In the genomic region with DNA sequence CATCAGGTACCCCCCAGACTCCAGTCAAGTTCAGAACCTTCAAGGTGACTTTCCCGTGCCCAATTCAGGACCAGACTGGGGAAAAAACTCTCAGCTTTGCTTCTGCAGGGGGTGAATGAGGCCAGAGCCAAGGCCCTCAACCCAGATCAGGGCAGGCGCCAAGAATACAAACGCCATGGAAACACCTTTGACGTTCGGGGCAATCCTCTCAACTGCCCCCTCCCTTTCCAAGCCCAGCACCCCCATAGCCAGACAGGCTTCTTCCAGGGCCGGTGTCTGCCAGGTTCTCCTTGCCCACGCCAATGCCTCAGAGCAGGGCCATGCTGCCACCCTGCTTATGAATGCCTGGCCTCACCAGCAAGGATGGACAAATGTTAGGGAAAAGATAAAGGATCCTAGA, we compare ENCODE assay signal across 22 cellular contexts. TPM values are rescaled to one million over a fixed set of nuclear protein-coding genes. Genes with fewer than 3 reads are reported as not detected.
DNase-seq lines count a peak whose midpoint lies in the region; ATAC-seq, FAIRE-seq and TF ChIP-seq lines count a peak whose summit lies in the region.
"Had no signal": no experiment of that assay in that cellular context is flagged by ENCODE, and none has a peak within 500 bp of the region (broad histone marks: within the 10 kb centered on the region; RNA-seq: fewer than 3 reads in every experiment).

No MANE protein-coding gene starts in this region.

- DNase-seq in HepG2 (ENCODE audit: low spot score) = no peak
- no peak for DNase-seq in right lobe of liver
- no peak for DNase-seq in esophagus squamous epithelium (lab: John Stamatoyannopoulos, UW)
- no peak for DNase-seq in stimulated activated CD4-positive, alpha-beta T cell treated with anti-CD3 and anti-CD28 coated beads, Interleukin-4, amount 100 ng/mL, for 1 hour
- DNase-seq in COR-L47 (lab: John Stamatoyannopoulos, UW) = no peak
- DNase-seq in COLO668 (lab: John Stamatoyannopoulos, UW; ENCODE audit: unreplicated experiment) = no peak
- no peak for DNase-seq in upper lobe of left lung
- DNase-seq: activated CD8-positive, alpha-beta memory T cell treated with anti-CD3 and anti-CD28 coated beads, Interleukin-2, amount 50 U/mL, for 48 hours; activated naive CD4-positive, alpha-beta T cell treated with anti-CD3 and anti-CD28 coated beads, Interleukin-2, amount 50 U/mL, for 16 hours; effector memory CD4-positive, alpha-beta T cell; foreskin fibroblast; lower lobe of right lung; MV-4-11; NCI-H2107; NCI-H526; stimulated activated CD4-positive, alpha-beta T cell treated with anti-CD3 and anti-CD28 coated beads, Interleukin-4, amount 100 ng/mL, for 4 hours had no signal

- 90% methylated on average over 4 of the region's 7 CpGs for WGBS in HepG2 (ENCODE audit: low lambda C conversion rate)
- 17% methylated on average over 1 of the region's 7 CpGs for WGBS in right lobe of liver (ENCODE audit: insufficient coverage, low coverage, low lambda C conversion rate, missing lambda C conversion rate)
- WGBS in esophagus squamous epithelium, 2 donors = 60 to 100% methylated on average over 1 of the region's 7 CpGs
- WGBS in upper lobe of left lung, 2 donors = 91 to 93% methylated on average over 7 of the region's 7 CpGs

- peak overlapping the region; percentile 23; the same call in 1 of the 2 replicates for H3K9ac ChIP-seq in HepG2 (ENCODE audit: insufficient read depth, low read depth, low read length)
- no peak overlapping the region for H3K9ac ChIP-seq in skeletal muscle tissue (ENCODE audit: low read depth in 1 of 3, low read length in 3 of 3)

- H3K36me3 ChIP-seq in HepG2 (replicated peaks in 1 of 2; ENCODE audit: control insufficient read depth in 1 of 2, insufficient read depth in 2 of 2, low read length in 2 of 2) = peaks cover 4 to 17% of the 10 kb centered on the region in 2 experiments; a peak in 4 of 5 replicates
- peaks cover 0 to 32% (median 17%) of the 10 kb centered on the region in 4 donors for H3K36me3 ChIP-seq in right lobe of liver
- peaks cover 16 to 77% (median 21%) of the 10 kb centered on the region in 3 donors for H3K36me3 ChIP-seq in esophagus squamous epithelium
- H3K36me3 ChIP-seq in skeletal muscle tissue (ENCODE audit: control insufficient read depth in 3 of 3, insufficient read depth in 3 of 3, low read length in 3 of 3) = peaks cover 22 to 41% (median 32%) of the 10 kb centered on the region in 3 donors
- H3K36me3 ChIP-seq in upper lobe of left lung = peaks cover 15 to 57% (median 47%) of the 10 kb centered on the region in 4 donors

- no peak for TF ChIP-seq CTCF in HepG2 (CRISPR knock-in tag; IDR thresholded peaks at IDR 0.05)
- no peak for TF ChIP-seq CTCF in right lobe of liver (IDR thresholded peaks at IDR 0.05)
- no peak for TF ChIP-seq CTCF in esophagus squamous epithelium (IDR thresholded peaks at IDR 0.05)
- no peak for TF ChIP-seq CTCF in upper lobe of left lung (IDR thresholded peaks at IDR 0.05)

- BruUV-seq in HepG2 (replicated peaks; lab: Mats Ljungman, UMichigan) = no TSS peak

- H3K27me3 ChIP-seq in HepG2 (ENCODE audit: control insufficient read depth in 1 of 2, insufficient read depth in 2 of 2, low read length in 2 of 2) (no peaks in the 10 kb centered on the region), right lobe of liver (no peaks in the 10 kb centered on the region), esophagus squamous epithelium (no peaks in the 10 kb centered on the region), skeletal muscle tissue (ENCODE audit: control insufficient read depth in 3 of 3, insufficient read depth in 3 of 3, low read length in 3 of 3) (no peaks in the 10 kb centered on the region), upper lobe of left lung (no peaks in the 10 kb centered on the region)

- no peak overlapping the region for H3K4me3 ChIP-seq in HepG2 (replicated peaks in 1 of 3; ENCODE audit: insufficient read depth in 1 of 3, low read depth in 2 of 3, low read length in 3 of 3)
- no peak overlapping the region for H3K4me3 ChIP-seq in right lobe of liver
- no peak overlapping the region for H3K4me3 ChIP-seq in esophagus squamous epithelium
- H3K4me3 ChIP-seq in skeletal muscle tissue (ENCODE audit: low read length in 3 of 3) = no peak overlapping the region
- no peak overlapping the region for H3K4me3 ChIP-seq in upper lobe of left lung
- H3K4me3 ChIP-seq: lower lobe of right lung had no signal

- no peaks in the 10 kb centered on the region for H4K20me1 ChIP-seq in HepG2 (ENCODE audit: insufficient read depth, low read length)

- TF ChIP-seq POLR2A in HepG2 (IDR thresholded peaks at IDR 0.05; ENCODE audit: insufficient read depth in 1 of 2, low read depth in 2 of 2, low read length in 2 of 2) (no peak), right lobe of liver (IDR thresholded peaks at IDR 0.05) (no peak), esophagus squamous epithelium (IDR thresholded peaks at IDR 0.05) (no peak), upper lobe of left lung (IDR thresholded peaks at IDR 0.05) (no peak)

- peak overlapping the region; percentile 60 for H3K27ac ChIP-seq in HepG2 (ENCODE audit: extremely low read length, insufficient read depth, low read length)
- H3K27ac ChIP-seq in right lobe of liver = no peak overlapping the region
- H3K27ac ChIP-seq in esophagus squamous epithelium = peak overlapping the region; percentile 63 to 91 (median 83)
- H3K27ac ChIP-seq in skeletal muscle tissue (ENCODE audit: low read depth, low read length) = peak overlapping the region; percentile 94
- H3K27ac ChIP-seq in upper lobe of left lung = peak overlapping the region in 2 of 4 donors; percentile 23 to 53
- H3K27ac ChIP-seq: lower lobe of right lung had no signal

- H3K79me2 ChIP-seq in HepG2 (ENCODE audit: insufficient read depth, low read length) = peaks cover 13% of the 10 kb centered on the region

- TF ChIP-seq EP300 in HepG2 (IDR thresholded peaks at IDR 0.05; ENCODE audit: low read depth in 2 of 2, low read length in 2 of 2) (no peak), HepG2 (CRISPR knock-in tag; IDR thresholded peaks at IDR 0.05; ENCODE audit: borderline replicate concordance) (no peak), upper lobe of left lung (IDR thresholded peaks at IDR 0.05) (no peak)

- CTCF ChIA-PET in HepG2 (lab: Yijun Ruan, JAX; ENCODE audit: low intra/inter-chr PET ratio, low total read pairs) = no interaction called here

- H2AFZ ChIP-seq in HepG2 (ENCODE audit: low read length) = no peak overlapping the region

- no peaks in the 10 kb centered on the region for H3K9me3 ChIP-seq in HepG2 (ENCODE audit: low read length)
- no peaks in the 10 kb centered on the region for H3K9me3 ChIP-seq in right lobe of liver
- H3K9me3 ChIP-seq in esophagus squamous epithelium = no peaks in the 10 kb centered on the region
- H3K9me3 ChIP-seq in skeletal muscle tissue (ENCODE audit: control insufficient read depth in 3 of 3, low read length in 3 of 3) = no peaks in the 10 kb centered on the region
- H3K9me3 ChIP-seq in upper lobe of left lung = no peaks in the 10 kb centered on the region
- H3K9me3 ChIP-seq: lower lobe of right lung had no signal

- FAIRE-seq in HepG2 (lab: Jason Lieb, UNC) = no peak
- FAIRE-seq: bronchial epithelial cell had no signal

- H3K4me1 ChIP-seq in HepG2 (ENCODE audit: insufficient read depth, low read length) = peaks cover 84% of the 10 kb centered on the region
- peaks cover 0 to 43% (median 19%) of the 10 kb centered on the region in 4 donors for H3K4me1 ChIP-seq in right lobe of liver
- peaks cover 34 to 67% (median 47%) of the 10 kb centered on the region in 3 donors for H3K4me1 ChIP-seq in esophagus squamous epithelium
- peaks cover 52 to 62% (median 54%) of the 10 kb centered on the region in 3 donors for H3K4me1 ChIP-seq in skeletal muscle tissue (ENCODE audit: control insufficient read depth in 3 of 3, insufficient read depth in 3 of 3, low read length in 3 of 3)
- peaks cover 19 to 34% (median 32%) of the 10 kb centered on the region in 4 donors for H3K4me1 ChIP-seq in upper lobe of left lung

- intact Hi-C loops in HepG2 (cut with micrococcal nuclease; ENCODE audit: unreplicated experiment) = no loop called here
- intact Hi-C loops in right lobe of liver (cut with DNase I) = no loop called here
- intact Hi-C loops in esophagus squamous epithelium (cut with DNase I) = no loop called here

- H3K4me2 ChIP-seq in HepG2 (ENCODE audit: low read depth, low read length) = no peak overlapping the region

- no peak for ATAC-seq in HepG2
- ATAC-seq in right lobe of liver = no peak
- no peak for ATAC-seq in upper lobe of left lung (ENCODE audit: low FRiP score in 2 of 2)
- ATAC-seq: natural killer cell treated with Interleukin-12 subunit alpha and Interleukin-12 subunit beta and Interleukin-15 and Interleukin-18, amount 100 ng/mL, for 72 hours had no signal

- TF ChIP-seq RAD21 in HepG2 (CRISPR knock-in tag; IDR thresholded peaks at IDR 0.05) = no peak

- in situ Hi-C loops in HepG2 (cut with HindIII; ENCODE audit: extremely low pct_ligation_motif_present, low pct_unique_long_range_greater_than_20kb) = loop anchor here (5.0 kb wide), 1 partner anchor 33 kb away; no protein-coding TSS in a partner anchor

- POLR2A ChIA-PET in HepG2 (lab: Yijun Ruan, JAX) = interaction anchor here (2.5 to 3.6 kb wide), 2 partner anchors 25 to 49 kb away, joined by 9 to 29 read pairs; a partner anchor contains a TSS

RNA-seq across cellular contexts. Expression of a gene that starts 5.8 kb away (rescaled TPM):
- total RNA-seq in HepG2 (2016; rRNA removed; fragmentation: Illumina TruSeq; extraction: Trizol) (18.6 and 22.4 TPM in 2 replicates), right lobe of liver (10 to 100 TPM; 26.5 to 46.2 (median 30.9) TPM), esophagus squamous epithelium (10 to 100 TPM; 39.2 to 53.6 (median 45.8) TPM), skeletal muscle tissue (19.8 TPM), upper lobe of left lung (10 to 100 TPM; 33.8 to 81.8 (median 50.7) TPM)
- total RNA-seq in HepG2 (2016; cell fraction: cytosol; rRNA removed; fragmentation: Illumina TruSeq; extraction: Trizol; ENCODE audit: low read depth) = 2.2 and 2.6 TPM in 2 replicates
- total RNA-seq in HepG2 (2016; cell fraction: insoluble cytoplasmic fraction; rRNA removed; fragmentation: Illumina TruSeq; extraction: Trizol) = 17.2 and 17.3 TPM in 2 replicates
- 7.4 and 7.6 TPM in 2 replicates for total RNA-seq in HepG2 (2016; cell fraction: membrane; rRNA removed; fragmentation: Illumina TruSeq; extraction: Trizol)
- total RNA-seq in HepG2 (2016; cell fraction: nucleus; rRNA removed; fragmentation: Illumina TruSeq; extraction: Trizol) = 19.5 and 19.8 TPM in 2 replicates
- polyA plus RNA-seq in HepG2 (2011; rRNA removed) = 30.3 and 30.7 TPM in 2 replicates
- 11.4 and 13.8 TPM in 2 replicates for polyA plus RNA-seq in HepG2 (2011; cell fraction: cytosol; rRNA removed)
- 35.4 and 37.1 TPM in 2 replicates for polyA plus RNA-seq in HepG2 (2011; cell fraction: nucleus; rRNA removed)
- polyA plus RNA-seq in HepG2 (2012) = 17.6 and 26.9 TPM in 2 replicates
- polyA plus RNA-seq in HepG2 (2016; cell fraction: cytosol; fragmentation: Illumina TruSeq; extraction: Trizol; ENCODE audit: low read depth) = 1.6 and 1.9 TPM in 2 replicates
- polyA plus RNA-seq in HepG2 (2016; cell fraction: insoluble cytoplasmic fraction; fragmentation: Illumina TruSeq; extraction: Trizol; ENCODE audit: low read depth) = 20.3 and 30.3 TPM in 2 replicates
- polyA plus RNA-seq in HepG2 (2016; cell fraction: membrane; fragmentation: Illumina TruSeq; extraction: Trizol; ENCODE audit: low read depth) = 5.0 and 6.0 TPM in 2 replicates
- 34.1 and 41.6 TPM in 2 replicates for polyA plus RNA-seq in HepG2 (2016; cell fraction: nucleus; fragmentation: Illumina TruSeq; extraction: Trizol; ENCODE audit: insufficient read depth, low read depth)
- polyA minus RNA-seq in HepG2 (2011; rRNA and poly(A)+ RNA removed; ENCODE audit: low replicate concordance) = 57.4 and 70.9 TPM in 2 replicates
- polyA minus RNA-seq in HepG2 (2011; cell fraction: cytosol; rRNA and poly(A)+ RNA removed) = 31.2 and 36.9 TPM in 2 replicates
- 17.0 and 22.0 TPM in 2 replicates for polyA minus RNA-seq in HepG2 (2011; cell fraction: nucleus; rRNA and poly(A)+ RNA removed)

RNA-seq across cellular contexts. Expression of a gene that starts 6.2 kb away (rescaled TPM):
- total RNA-seq in HepG2 (2016; rRNA removed; fragmentation: Illumina TruSeq; extraction: Trizol) (8.3 and 12.5 TPM in 2 replicates), right lobe of liver (10 to 100 TPM in 1 of 6 experiments, 1 to 10 TPM in 5; 4.0 to 16.3 (median 6.9) TPM), esophagus squamous epithelium (10 to 100 TPM in 3 of 4 donors, 1 to 10 TPM in 1; 5.2 to 15.1 (median 13.5) TPM), skeletal muscle tissue (5.7 TPM), upper lobe of left lung (10 to 100 TPM in 3 of 6 donors, 1 to 10 TPM in 3; 5.3 to 17.2 (median 10.5) TPM)
- total RNA-seq in HepG2 (2016; cell fraction: cytosol; rRNA removed; fragmentation: Illumina TruSeq; extraction: Trizol; ENCODE audit: low read depth) = 12.1 and 12.2 TPM in 2 replicates
- 6.9 and 11.8 TPM in 2 replicates for total RNA-seq in HepG2 (2016; cell fraction: insoluble cytoplasmic fraction; rRNA removed; fragmentation: Illumina TruSeq; extraction: Trizol)
- total RNA-seq in HepG2 (2016; cell fraction: membrane; rRNA removed; fragmentation: Illumina TruSeq; extraction: Trizol) = 4.8 TPM in 2 replicates
- total RNA-seq in HepG2 (2016; cell fraction: nucleus; rRNA removed; fragmentation: Illumina TruSeq; extraction: Trizol) = 12.2 and 12.7 TPM in 2 replicates
- 11.2 and 15.6 TPM in 2 replicates for polyA plus RNA-seq in HepG2 (2011; rRNA removed)
- 7.2 and 10.7 TPM in 2 replicates for polyA plus RNA-seq in HepG2 (2011; cell fraction: cytosol; rRNA removed)
- 29.5 and 29.9 TPM in 2 replicates for polyA plus RNA-seq in HepG2 (2011; cell fraction: nucleus; rRNA removed)
- 7.6 and 9.9 TPM in 2 replicates for polyA plus RNA-seq in HepG2 (2012)
- 1.7 and 2.3 TPM in 2 replicates for polyA plus RNA-seq in HepG2 (2016; cell fraction: cytosol; fragmentation: Illumina TruSeq; extraction: Trizol; ENCODE audit: low read depth)
- 8.7 and 9.3 TPM in 2 replicates for polyA plus RNA-seq in HepG2 (2016; cell fraction: insoluble cytoplasmic fraction; fragmentation: Illumina TruSeq; extraction: Trizol; ENCODE audit: low read depth)
- polyA plus RNA-seq in HepG2 (2016; cell fraction: membrane; fragmentation: Illumina TruSeq; extraction: Trizol; ENCODE audit: low read depth) = 3.3 and 3.7 TPM in 2 replicates
- polyA plus RNA-seq in HepG2 (2016; cell fraction: nucleus; fragmentation: Illumina TruSeq; extraction: Trizol; ENCODE audit: insufficient read depth, low read depth) = 27.1 and 29.0 TPM in 2 replicates
- polyA minus RNA-seq in HepG2 (2011; rRNA and poly(A)+ RNA removed; ENCODE audit: low replicate concordance) = 15.2 and 22.6 TPM in 2 replicates
- polyA minus RNA-seq in HepG2 (2011; cell fraction: cytosol; rRNA and poly(A)+ RNA removed) = 6.3 and 9.7 TPM in 2 replicates
- polyA minus RNA-seq in HepG2 (2011; cell fraction: nucleus; rRNA and poly(A)+ RNA removed) = 16.9 and 17.4 TPM in 2 replicates

RNA-seq across cellular contexts. Expression of a gene that starts 24.4 kb away (rescaled TPM):
- total RNA-seq in HepG2 (2016; rRNA removed; fragmentation: Illumina TruSeq; extraction: Trizol) (110 and 330 TPM in 2 replicates), right lobe of liver (1,000 to 10,000 TPM in 3 of 6 experiments, 100 to 1,000 TPM in 3; 825 to 1,339 (median 1,089) TPM), esophagus squamous epithelium (under 1 TPM in 1 of 4 donors, not detected in 3; 0.19 TPM), skeletal muscle tissue (0.52 TPM), upper lobe of left lung (under 1 TPM in 2 of 6 donors, not detected in 4; 0.37 to 0.40 TPM)
- 32.5 and 33.6 TPM in 2 replicates for total RNA-seq in HepG2 (2016; cell fraction: cytosol; rRNA removed; fragmentation: Illumina TruSeq; extraction: Trizol; ENCODE audit: low read depth)
- total RNA-seq in HepG2 (2016; cell fraction: insoluble cytoplasmic fraction; rRNA removed; fragmentation: Illumina TruSeq; extraction: Trizol) = 93.3 and 344 TPM in 2 replicates
- 41.4 and 43.0 TPM in 2 replicates for total RNA-seq in HepG2 (2016; cell fraction: membrane; rRNA removed; fragmentation: Illumina TruSeq; extraction: Trizol)
- 288 and 346 TPM in 2 replicates for total RNA-seq in HepG2 (2016; cell fraction: nucleus; rRNA removed; fragmentation: Illumina TruSeq; extraction: Trizol)
- polyA plus RNA-seq in HepG2 (2011; rRNA removed) = 801 and 1,074 TPM in 2 replicates
- 955 and 1,075 TPM in 2 replicates for polyA plus RNA-seq in HepG2 (2011; cell fraction: cytosol; rRNA removed)
- 1,042 and 1,045 TPM in 2 replicates for polyA plus RNA-seq in HepG2 (2011; cell fraction: nucleus; rRNA removed)
- polyA plus RNA-seq in HepG2 (2012) = 447 and 558 TPM in 2 replicates
- 25.3 and 27.2 TPM in 2 replicates for polyA plus RNA-seq in HepG2 (2016; cell fraction: cytosol; fragmentation: Illumina TruSeq; extraction: Trizol; ENCODE audit: low read depth)
- polyA plus RNA-seq in HepG2 (2016; cell fraction: insoluble cytoplasmic fraction; fragmentation: Illumina TruSeq; extraction: Trizol; ENCODE audit: low read depth) = 93.3 and 115 TPM in 2 replicates
- polyA plus RNA-seq in HepG2 (2016; cell fraction: membrane; fragmentation: Illumina TruSeq; extraction: Trizol; ENCODE audit: low read depth) = 30.7 and 34.2 TPM in 2 replicates
- polyA plus RNA-seq in HepG2 (2016; cell fraction: nucleus; fragmentation: Illumina TruSeq; extraction: Trizol; ENCODE audit: insufficient read depth, low read depth) = 450 and 474 TPM in 2 replicates
- polyA minus RNA-seq in HepG2 (2011; rRNA and poly(A)+ RNA removed; ENCODE audit: low replicate concordance) = 0.51 and 1,039 TPM in 2 replicates
- polyA minus RNA-seq in HepG2 (2011; cell fraction: cytosol; rRNA and poly(A)+ RNA removed) = 289 and 363 TPM in 2 replicates
- 449 and 482 TPM in 2 replicates for polyA minus RNA-seq in HepG2 (2011; cell fraction: nucleus; rRNA and poly(A)+ RNA removed)
- total RNA-seq: lower lobe of right lung, SK-MEL-5, urinary bladder had no signal
- polyA plus RNA-seq: AG04450 had no signal

Comparison
In these comparisons a context has a peak if more than half of its experiments do, and no peak if none do; other contexts are left out.
1. H3K27ac ChIP-seq: peak in HepG2 (single experiment), esophagus squamous epithelium (4 of 4) and skeletal muscle tissue (single experiment); none in right lobe of liver (0 of 3).
2. RNA of a gene that starts 24.4 kb away (total RNA-seq): 825 to 1,339 TPM in right lobe of liver and 32.5 to 346 TPM in HepG2; 0.52 TPM in skeletal muscle tissue (single experiment), 0.19 TPM in esophagus squamous epithelium and 0.37 to 0.40 TPM in upper lobe of left lung; every median in the first group is over 10 times any median in the second.